ENCODE assay signal across 15 cellular contexts in genomic region chr3:114237478-114237877, GRCh38. TPM values are rescaled to one million over a fixed set of nuclear protein-coding genes. Genes with fewer than 3 reads are reported as not detected.
DNase-seq lines count a peak whose midpoint lies in the region; ATAC-seq, FAIRE-seq and TF ChIP-seq lines count a peak whose summit lies in the region.
"Not testable (repeated sequence)": the region's sequence is repeated elsewhere in the genome, so short reads cannot be mapped to it uniquely, and the experiment has no call there.
"Had no signal": no experiment of that assay in that cellular context is flagged by ENCODE, and none has a peak within 500 bp of the region (broad histone marks: within the 10 kb centered on the region; RNA-seq: fewer than 3 reads in every experiment).

Gene ZNF80, minus strand, starts transcription at chr3:114237578. Its CDS starts 504 bp downstream, at chr3:114237074.

- not testable (repeated sequence) for H3K9me1 ChIP-seq in K562 (ENCODE audit: control insufficient read depth, insufficient read depth, low read length)

- H3K27ac Mint-ChIP-seq in CD4-positive, CD25-positive, alpha-beta regulatory T cell, result peak within 1 kb of the TSS; percentile 86 to 91 (median 91)
- H3K27ac Mint-ChIP-seq in T-cell, result peak within 1 kb of the TSS; percentile 92 to 95
- H3K27ac Mint-ChIP-seq in activated CD4-positive, alpha-beta T cell treated with anti-CD3 and anti-CD28 coated beads, Interleukin-2, amount 10 ng/mL, durations not matched to agents 7 days and 5 days, result peak within 1 kb of the TSS; percentile 68
- H3K27ac Mint-ChIP-seq in activated naive CD4-positive, alpha-beta T cell treated with anti-CD3 and anti-CD28 coated beads, Interleukin-2, amount 50 U/mL, for 24 hours, result peak within 1 kb of the TSS; percentile 76
- H3K27ac Mint-ChIP-seq in naive thymus-derived CD4-positive, alpha-beta T cell, result peak within 1 kb of the TSS in 8 of 9 donors; percentile 43 to 94 (median 84)
- not testable (repeated sequence) for H3K27ac Mint-ChIP-seq in stimulated activated memory B cell treated with anti-CD40 and anti-IgM and Interleukin-4, amounts not matched to agents 10 μg/mL and 1 μg/mL and 100 μg/mL, for 72 hours

- CTCF ChIA-PET in T-cell (lab: Charles Lee); K562 (lab: Yijun Ruan, JAX; ENCODE audit: low intra/inter-chr PET ratio): not testable (repeated sequence)
- CTCF ChIA-PET in activated CD4-positive, alpha-beta T cell treated with anti-CD3 and anti-CD28 coated beads, Interleukin-2, amount 10 ng/mL, durations not matched to agents 7 days and 5 days (lab: Charles Lee), result interaction anchor here (0.8 to 2.2 kb wide), 3 partner anchors 10 to 14 kb away, joined by 3 to 5 read pairs (median 3); no protein-coding TSS in a partner anchor
- CTCF ChIA-PET in naive thymus-derived CD4-positive, alpha-beta T cell (lab: Charles Lee), result interaction anchor here (1.6 kb wide), 1 partner anchor 23 kb away, joined by 6 read pairs; no protein-coding TSS in a partner anchor

- not testable (repeated sequence) for TF ChIP-seq POLR2A in K562 (conservative IDR thresholded peaks at IDR 0.05)

- not testable (repeated sequence) for H3K36me3 Mint-ChIP-seq in CD4-positive, CD25-positive, alpha-beta regulatory T cell; T-cell; activated CD4-positive, alpha-beta T cell treated with anti-CD3 and anti-CD28 coated beads, Interleukin-2, amount 10 ng/mL, durations not matched to agents 7 days and 5 days (ENCODE audit: low read depth); activated T-cell treated with anti-CD3 and anti-CD28 coated beads, Interleukin-2, amount 50 U/mL, for 4 hours (ENCODE audit: insufficient read depth); activated naive CD4-positive, alpha-beta T cell treated with anti-CD3 and anti-CD28 coated beads, Interleukin-2, amount 50 U/mL, for 24 hours; stimulated activated memory B cell treated with anti-CD40 and anti-IgM and Interleukin-4, amounts not matched to agents 10 μg/mL and 1 μg/mL and 100 μg/mL, for 72 hours
- H3K36me3 Mint-ChIP-seq in naive thymus-derived CD4-positive, alpha-beta T cell, result peaks cover 0 to 13% (median 3%) of the 10 kb centered on the region in 5 donors

- peaks cover 23 to 57% (median 42%) of the 10 kb centered on the region in 4 donors for H3K4me1 Mint-ChIP-seq in CD4-positive, CD25-positive, alpha-beta regulatory T cell
- peaks cover 47 to 56% (median 47%) of the 10 kb centered on the region in 3 donors for H3K4me1 Mint-ChIP-seq in T-cell
- H3K4me1 Mint-ChIP-seq in activated CD4-positive, alpha-beta T cell treated with anti-CD3 and anti-CD28 coated beads, Interleukin-2, amount 10 ng/mL, durations not matched to agents 7 days and 5 days, result peaks cover 31% of the 10 kb centered on the region
- peaks cover 59% of the 10 kb centered on the region for H3K4me1 Mint-ChIP-seq in activated T-cell treated with anti-CD3 and anti-CD28 coated beads, Interleukin-2, amount 50 U/mL, for 4 hours (ENCODE audit: low read depth)
- peaks cover 50% of the 10 kb centered on the region for H3K4me1 Mint-ChIP-seq in activated naive CD4-positive, alpha-beta T cell treated with anti-CD3 and anti-CD28 coated beads, Interleukin-2, amount 50 U/mL, for 24 hours
- peaks cover 13 to 52% (median 44%) of the 10 kb centered on the region in 7 donors for H3K4me1 Mint-ChIP-seq in naive thymus-derived CD4-positive, alpha-beta T cell
- H3K4me1 Mint-ChIP-seq in stimulated activated memory B cell treated with anti-CD40 and anti-IgM and Interleukin-4, amounts not matched to agents 10 μg/mL and 1 μg/mL and 100 μg/mL, for 72 hours, result peaks cover 18% of the 10 kb centered on the region

- H3K9me3 Mint-ChIP-seq in CD4-positive, CD25-positive, alpha-beta regulatory T cell; T-cell; activated CD4-positive, alpha-beta T cell treated with anti-CD3 and anti-CD28 coated beads, Interleukin-2, amount 10 ng/mL, durations not matched to agents 7 days and 5 days; activated T-cell treated with anti-CD3 and anti-CD28 coated beads, Interleukin-2, amount 50 U/mL, for 4 hours; activated naive CD4-positive, alpha-beta T cell treated with anti-CD3 and anti-CD28 coated beads, Interleukin-2, amount 50 U/mL, for 24 hours; naive thymus-derived CD4-positive, alpha-beta T cell; stimulated activated memory B cell treated with anti-CD40 and anti-IgM and Interleukin-4, amounts not matched to agents 10 μg/mL and 1 μg/mL and 100 μg/mL, for 72 hours: not testable (repeated sequence)

- not testable (repeated sequence) for H3K27me3 ChIP-seq in CD4-positive, CD25-positive, alpha-beta regulatory T cell (ENCODE audit: control insufficient read depth, insufficient read depth, low read length); naive thymus-derived CD4-positive, alpha-beta T cell (ENCODE audit: control insufficient read depth in 2 of 2, insufficient read depth in 2 of 2, low read length in 2 of 2)
- peaks cover 4 to 15% of the 10 kb centered on the region in 2 experiments; a peak in 3 of 5 replicates for H3K27me3 ChIP-seq in K562 (ENCODE audit: control insufficient read depth in 2 of 2, insufficient read depth in 2 of 2, low read length in 2 of 2)

- TF ChIP-seq EP300 in K562 (IDR thresholded peaks at IDR 0.05; ENCODE audit: low read length), result not testable (repeated sequence)

- DNase-seq in CD4-positive, CD25-positive, alpha-beta regulatory T cell; T-cell; activated CD4-positive, alpha-beta T cell treated with anti-CD3 and anti-CD28 coated beads, Interleukin-2, amount 10 ng/mL, durations not matched to agents 7 days and 5 days; activated T-cell treated with anti-CD3 and anti-CD28 coated beads, Interleukin-2, amount 50 U/mL, for 4 hours; naive thymus-derived CD4-positive, alpha-beta T cell: not testable (repeated sequence)
- DNase-seq in K562 (ENCODE audit: extremely low read depth in 1 of 4, low spot score in 3 of 4), result peak in 1 of 4 experiments; percentile 1

- H3K9me3 ChIP-seq in CD4-positive, CD25-positive, alpha-beta regulatory T cell (ENCODE audit: control insufficient read depth in 2 of 2, low read length in 2 of 2); K562 (replicated peaks; ENCODE audit: control insufficient read depth, insufficient read depth, low read depth, low read length); naive thymus-derived CD4-positive, alpha-beta T cell (ENCODE audit: control insufficient read depth in 2 of 3, low read length in 3 of 3): not testable (repeated sequence)

- not testable (repeated sequence) for H3K36me3 ChIP-seq in CD4-positive, CD25-positive, alpha-beta regulatory T cell (ENCODE audit: control insufficient read depth, insufficient read depth, low read length); K562 (ENCODE audit: control insufficient read depth, insufficient read depth, low read length); naive thymus-derived CD4-positive, alpha-beta T cell (ENCODE audit: control insufficient read depth in 2 of 3, insufficient read depth in 3 of 3, low read length in 3 of 3)

- FAIRE-seq in K562 (lab: Jason Lieb, UNC), result not testable (repeated sequence)

- H3K4me3 Mint-ChIP-seq in CD4-positive, CD25-positive, alpha-beta regulatory T cell, result peak within 1 kb of the TSS; percentile 63 to 85 (median 80)
- peak within 1 kb of the TSS; percentile 34 to 62 (median 54) for H3K4me3 Mint-ChIP-seq in T-cell
- peak within 1 kb of the TSS; percentile 17 for H3K4me3 Mint-ChIP-seq in activated CD4-positive, alpha-beta T cell treated with anti-CD3 and anti-CD28 coated beads, Interleukin-2, amount 10 ng/mL, durations not matched to agents 7 days and 5 days
- H3K4me3 Mint-ChIP-seq in activated T-cell treated with anti-CD3 and anti-CD28 coated beads, Interleukin-2, amount 50 U/mL, for 4 hours, result peak within 1 kb of the TSS; percentile 19
- peak within 1 kb of the TSS; percentile 76 for H3K4me3 Mint-ChIP-seq in activated naive CD4-positive, alpha-beta T cell treated with anti-CD3 and anti-CD28 coated beads, Interleukin-2, amount 50 U/mL, for 24 hours
- peak within 1 kb of the TSS; percentile 5 to 89 (median 74) for H3K4me3 Mint-ChIP-seq in naive thymus-derived CD4-positive, alpha-beta T cell
- H3K4me3 Mint-ChIP-seq in stimulated activated memory B cell treated with anti-CD40 and anti-IgM and Interleukin-4, amounts not matched to agents 10 μg/mL and 1 μg/mL and 100 μg/mL, for 72 hours, result peak within 1 kb of the TSS; percentile 35

- H3K79me2 ChIP-seq in K562 (ENCODE audit: control insufficient read depth, insufficient read depth, low read length), result not testable (repeated sequence)

- H2AFZ ChIP-seq in K562 (ENCODE audit: low read depth, low read length), result not testable (repeated sequence)

- not testable (repeated sequence) for ATAC-seq in CD4-positive, CD25-positive, alpha-beta regulatory T cell (ENCODE audit: low read depth in 2 of 2); T-cell (replicated peaks in 1 of 4); activated T-cell treated with anti-CD3 and anti-CD28 coated beads, Interleukin-2, amount 50 U/mL, for 4 hours; K562; naive thymus-derived CD4-positive, alpha-beta T cell; stimulated activated memory B cell treated with anti-CD40 and anti-IgM and Interleukin-4, amounts not matched to agents 10 μg/mL and 1 μg/mL and 100 μg/mL, for 72 hours

- peak within 1 kb of the TSS; percentile 37 for H3K4me2 ChIP-seq in K562 (ENCODE audit: insufficient read depth, low read length)

- BruUV-seq in K562 (replicated peaks; lab: Mats Ljungman, UMichigan), result not testable (repeated sequence)

- H3K27me3 Mint-ChIP-seq in CD4-positive, CD25-positive, alpha-beta regulatory T cell; T-cell; activated CD4-positive, alpha-beta T cell treated with anti-CD3 and anti-CD28 coated beads, Interleukin-2, amount 10 ng/mL, durations not matched to agents 7 days and 5 days; activated T-cell treated with anti-CD3 and anti-CD28 coated beads, Interleukin-2, amount 50 U/mL, for 4 hours (ENCODE audit: low read depth); activated naive CD4-positive, alpha-beta T cell treated with anti-CD3 and anti-CD28 coated beads, Interleukin-2, amount 50 U/mL, for 24 hours; naive thymus-derived CD4-positive, alpha-beta T cell; stimulated activated memory B cell treated with anti-CD40 and anti-IgM and Interleukin-4, amounts not matched to agents 10 μg/mL and 1 μg/mL and 100 μg/mL, for 72 hours: not testable (repeated sequence)

- in situ Hi-C loops in K562 (cut with MboI), result not testable (repeated sequence)

- H3K4me3 ChIP-seq in CD4-positive, CD25-positive, alpha-beta regulatory T cell (ENCODE audit: low read depth, low read length), result peak within 1 kb of the TSS; percentile 2
- H3K4me3 ChIP-seq in K562, result not testable (repeated sequence)
- H3K4me3 ChIP-seq in naive thymus-derived CD4-positive, alpha-beta T cell (ENCODE audit: low read length), result peak within 1 kb of the TSS; percentile 6

- H4K20me1 ChIP-seq in K562 (replicated peaks; ENCODE audit: control insufficient read depth, insufficient read depth, low read length), result not testable (repeated sequence)

- H3K4me1 ChIP-seq in CD4-positive, CD25-positive, alpha-beta regulatory T cell (ENCODE audit: control insufficient read depth, insufficient read depth, low read length, poor library complexity, severe bottlenecking), result peaks cover 42% of the 10 kb centered on the region
- not testable (repeated sequence) for H3K4me1 ChIP-seq in K562 (replicated peaks in 1 of 2; ENCODE audit: control insufficient read depth in 2 of 2, insufficient read depth in 2 of 2, low read length in 2 of 2)
- H3K4me1 ChIP-seq in naive thymus-derived CD4-positive, alpha-beta T cell (ENCODE audit: control insufficient read depth in 2 of 2, insufficient read depth in 2 of 2, low read length in 2 of 2), result peaks cover 33 to 34% of the 10 kb centered on the region in 2 donors

- not testable (repeated sequence) for TF ChIP-seq RAD21 in K562 (CRISPR knock-in tag; conservative IDR thresholded peaks at IDR 0.05 in 1 of 2, IDR thresholded peaks at IDR 0.05 in 1 of 2)

- not testable (repeated sequence) for H3K9ac ChIP-seq in K562 (ENCODE audit: insufficient read depth in 1 of 2, low read depth in 2 of 2, low read length in 2 of 2)

- H3K27ac ChIP-seq in CD4-positive, CD25-positive, alpha-beta regulatory T cell (ENCODE audit: insufficient read depth, low read length, poor library complexity, severe bottlenecking); K562 (ENCODE audit: extremely low read depth, low read depth, low read length); naive thymus-derived CD4-positive, alpha-beta T cell (ENCODE audit: low read depth, low read length): not testable (repeated sequence)

- 0% methylated on average over 3 of the region's 6 CpGs for WGBS in K562 (ENCODE audit: insufficient coverage, low coverage, missing lambda C conversion rate)

- POLR2A ChIA-PET in T-cell (lab: Charles Lee); activated CD4-positive, alpha-beta T cell treated with anti-CD3 and anti-CD28 coated beads, Interleukin-2, amount 10 ng/mL, durations not matched to agents 7 days and 5 days (lab: Charles Lee); K562 (lab: Yijun Ruan, JAX): not testable (repeated sequence)
- POLR2A ChIA-PET in naive thymus-derived CD4-positive, alpha-beta T cell (lab: Charles Lee), result interaction anchor here (0.9 kb wide), 1 partner anchor 24 kb away, joined by 4 read pairs; no protein-coding TSS in a partner anchor

- TF ChIP-seq CTCF in K562 (IDR thresholded peaks at IDR 0.05 in 2 of 3, conservative IDR thresholded peaks at IDR 0.05 in 1 of 3; ENCODE audit: insufficient read depth in 2 of 3, low read depth in 1 of 3, low read length in 3 of 3), result not testable (repeated sequence)

- intact Hi-C loops in K562 (cut with micrococcal nuclease); naive thymus-derived CD4-positive, alpha-beta T cell (cut with micrococcal nuclease): not testable (repeated sequence)

RNA-seq across cellular contexts. Expression of gene ZNF80, which starts in this region (rescaled TPM):
- total RNA-seq in CD4-positive, CD25-positive, alpha-beta regulatory T cell, result 1.7 TPM
- 1 to 10 TPM in 3 of 4 donors, under 1 TPM in 1; 0.36 to 8.4 (median 5.8) TPM for polyA plus RNA-seq in CD4-positive, CD25-positive, alpha-beta regulatory T cell
- total RNA-seq in T-cell (1 to 10 TPM in 3 of 5 donors, under 1 TPM in 2; 0.47 to 1.4 (median 1.1) TPM), K562 (2014; rRNA removed) (0.05 TPM in 1 of 2 replicates, not detected in the other), K562 (2014; rRNA removed; fragmentation: Illumina TruSeq; extraction: Trizol) (0.06 TPM in 1 of 2 replicates, not detected in the other), K562 (2015; rRNA removed; fragmentation: Illumina TruSeq; extraction: Trizol) (0.04 TPM in 1 of 2 replicates, not detected in the other), K562 (2021) (not detected in 2 replicates)
- under 1 TPM; 0.10 TPM for total RNA-seq in activated CD4-positive, alpha-beta T cell treated with anti-CD3 and anti-CD28 coated beads, Interleukin-2, amount 10 ng/mL, durations not matched to agents 7 days and 5 days
- under 1 TPM in 2 of 3 donors, not detected in 1; 0.22 to 0.29 TPM for total RNA-seq in activated T-cell treated with anti-CD3 and anti-CD28 coated beads, Interleukin-2, amount 50 U/mL, for 4 hours
- not detected in 2 replicates for total RNA-seq in K562 (2011; cell fraction: chromatin; rRNA removed; ENCODE audit: low replicate concordance)
- 0.13 and 0.17 TPM in 2 replicates for total RNA-seq in K562 (2011; cell fraction: nucleolus; rRNA removed)
- 0.23 TPM in 1 of 2 replicates, not detected in the other for total RNA-seq in K562 (2011; cell fraction: nucleoplasm; rRNA removed)
- polyA plus RNA-seq in K562 (2011; rRNA removed) (0.03 TPM in 1 of 2 replicates, not detected in the other), K562 (2014; fragmentation: Illumina TruSeq; extraction: Trizol) (0.07 TPM in 1 of 2 replicates, not detected in the other), K562 (2014; fragmentation: Nextera tagmentation; extraction: Ambion mirVana) (under 1 TPM; 0.01 to 0.06 TPM), K562 (2014; rRNA removed) (not detected in 2 replicates)
- polyA plus RNA-seq in K562 (2011; cell fraction: cytosol; rRNA removed), result 0.03 TPM in 1 of 2 replicates, not detected in the other
- not detected in 2 replicates for polyA plus RNA-seq in K562 (2011; cell fraction: nucleus; rRNA removed)
- 0.46 TPM in 1 of 2 replicates, not detected in the other for polyA plus RNA-seq in K562 (2012)
- polyA minus RNA-seq in K562 (2011; rRNA and poly(A)+ RNA removed), result not detected in 2 replicates
- not detected in 2 replicates for polyA minus RNA-seq in K562 (2011; cell fraction: cytosol; rRNA and poly(A)+ RNA removed)
- not detected in 2 replicates for polyA minus RNA-seq in K562 (2011; cell fraction: nucleus; rRNA and poly(A)+ RNA removed)
- under 1 TPM; 0.27 to 0.65 (median 0.61) TPM for total RNA-seq in naive thymus-derived CD4-positive, alpha-beta T cell
- polyA plus RNA-seq in naive thymus-derived CD4-positive, alpha-beta T cell, result under 1 TPM in 1 of 2 donors, not detected in 1; 0.35 TPM
- total RNA-seq: A172, GM12878, H7, IMR-90, M059J, PC-9 had no signal
- polyA plus RNA-seq: AG04450, GM12878, IMR-90 had no signal

Comparison
In these comparisons a context has a peak if more than half of its experiments do, and no peak if none do; other contexts are left out.
1. H3K4me3 Mint-ChIP-seq: peak in every context shown above with its lines; median percentile 80 in CD4-positive, CD25-positive, alpha-beta regulatory T cell; 76 in activated naive CD4-positive, alpha-beta T cell treated with anti-CD3 and anti-CD28 coated beads, Interleukin-2, amount 50 U/mL, for 24 hours; 74 in naive thymus-derived CD4-positive, alpha-beta T cell; 54 in T-cell; 35 in stimulated activated memory B cell treated with anti-CD40 and anti-IgM and Interleukin-4, amounts not matched to agents 10 μg/mL and 1 μg/mL and 100 μg/mL, for 72 hours; 19 in activated T-cell treated with anti-CD3 and anti-CD28 coated beads, Interleukin-2, amount 50 U/mL, for 4 hours; 17 in activated CD4-positive, alpha-beta T cell treated with anti-CD3 and anti-CD28 coated beads, Interleukin-2, amount 10 ng/mL, durations not matched to agents 7 days and 5 days.